In genomic region chr3:41808618-41809017, GRCh38 we compare ENCODE assay signal across 22 cellular contexts.
"Had no signal": no experiment of that assay in that cellular context is flagged by ENCODE, and none has a peak within 500 bp of the region (broad histone marks: within the 10 kb centered on the region; RNA-seq: fewer than 3 reads in every experiment).

No MANE protein-coding gene starts in this region.

- H3K36me3 ChIP-seq: esophagus squamous epithelium, ovary, thyroid gland had no signal

- FAIRE-seq: endometrium, small intestine had no signal

- H3K9me3 ChIP-seq: esophagus squamous epithelium, ovary, psoas muscle, thyroid gland had no signal

- H3K27ac ChIP-seq: coronary artery, esophagus squamous epithelium, ovary, psoas muscle, thyroid gland had no signal

- DNase-seq: effector memory CD8-positive, alpha-beta T cell; erythroblast; esophagus squamous epithelium; hypothalamus; immature natural killer cell; left colon; natural killer cell; occipital lobe; ovary; psoas muscle; right cardiac atrium; small intestine; stimulated activated CD4-positive, alpha-beta T cell treated with anti-CD3 and anti-CD28 coated beads, Interleukin-15, amount 100 ng/mL, for 24 hours; stimulated activated CD4-positive, alpha-beta T cell treated with anti-CD3 and anti-CD28 coated beads, Interleukin-2, amount 100 ng/mL, for 48 hours; stimulated activated CD8-positive, alpha-beta memory T cell treated with anti-CD3 and anti-CD28 coated beads, Interleukin-4, amount 100 ng/mL, for 48 hours; stimulated activated naive CD4-positive, alpha-beta T cell; stimulated activated naive CD8-positive, alpha-beta T cell treated with anti-CD3 and anti-CD28 coated beads, Interleukin-15, amount 100 ng/mL, for 72 hours; thyroid gland; trophoblast cell had no signal

- ATAC-seq: effector memory CD8-positive, alpha-beta T cell; left colon; natural killer cell; psoas muscle; right cardiac atrium; stimulated activated naive CD8-positive, alpha-beta T cell treated with anti-CD3 and anti-CD28 coated beads, Interleukin-15, amount 100 ng/mL, for 72 hours had no signal

- H3K27me3 ChIP-seq: esophagus squamous epithelium, ovary, thyroid gland had no signal

- H3K4me3 ChIP-seq: coronary artery, esophagus squamous epithelium, lung, ovary, psoas muscle, thyroid gland had no signal

- H3K4me1 ChIP-seq: esophagus squamous epithelium, psoas muscle, thyroid gland had no signal
